In the genomic region with DNA sequence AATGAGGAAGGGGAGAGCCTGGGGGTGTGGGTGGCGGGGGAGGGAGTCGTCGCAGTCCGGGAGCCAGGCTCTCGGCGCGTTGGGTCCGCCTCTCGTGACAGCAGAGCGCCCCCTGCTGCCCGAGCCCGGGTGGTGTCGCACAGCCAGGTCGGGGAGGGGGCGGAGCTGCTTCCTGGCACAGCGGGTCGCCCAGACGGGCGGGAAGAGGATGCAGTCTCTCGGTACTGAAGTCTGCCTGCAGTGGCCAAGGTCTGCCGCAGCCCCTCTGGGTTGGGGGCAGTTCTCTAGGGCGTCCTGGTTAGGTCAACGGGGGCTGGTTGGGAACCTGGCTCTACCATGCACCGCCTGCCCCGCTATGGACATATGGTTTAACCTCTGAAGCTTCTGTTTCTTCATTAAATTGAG, we compare ENCODE assay signal across 8 cellular contexts. TPM values are rescaled to one million over a fixed set of nuclear protein-coding genes. Genes with fewer than 3 reads are reported as not detected.
DNase-seq lines count a peak whose midpoint lies in the region; ATAC-seq and TF ChIP-seq lines count a peak whose summit lies in the region.

No MANE protein-coding gene starts in this region.

- POLR2A ChIA-PET in Panc1 (lab: Charles Lee), result no interaction called here

- H3K27ac ChIP-seq in Panc1 (ENCODE audit: low read length), result no peak overlapping the region
- no peak overlapping the region for H3K27ac ChIP-seq in neutrophil
- no peak overlapping the region for H3K27ac ChIP-seq in testis

- intact Hi-C loops in Panc1 (cut with micrococcal nuclease; ENCODE audit: unreplicated experiment), result no loop called here
- intact Hi-C loops in testis (cut with DNase I; ENCODE audit: low total_unique reads), result no loop called here

- CTCF ChIA-PET in Panc1 (lab: Charles Lee), result interaction anchor here (0.5 to 1.2 kb wide), 15 partner anchors 9 to 540 kb away, joined by 3 to 9 read pairs (median 3); no protein-coding TSS in a partner anchor

- no peak overlapping the region for H3K4me3 Mint-ChIP-seq in activated T-cell treated with anti-CD3 and anti-CD28 coated beads, Interleukin-2, amount 50 U/mL, for 4 hours

- in situ Hi-C loops in KBM-7 (cut with MboI; ENCODE audit: low pct_unique_long_range_greater_than_20kb, low sequenced_read_pairs), result no loop called here
- in situ Hi-C loops in Panc1 (cut with HindIII; ENCODE audit: low pct_unique_long_range_greater_than_20kb, low sequenced_read_pairs), result no loop called here

- H3K36me3 ChIP-seq in Panc1 (ENCODE audit: control insufficient read depth, insufficient read depth, low read length), result no peaks in the 10 kb centered on the region
- no peaks in the 10 kb centered on the region for H3K36me3 ChIP-seq in neutrophil
- H3K36me3 ChIP-seq in testis (ENCODE audit: low read depth, missing control alignments), result no peaks in the 10 kb centered on the region

- no TSS peak for BruUV-seq in Panc1 (replicated peaks; lab: Mats Ljungman, UMichigan)

- peaks cover 20% of the 10 kb centered on the region for H3K27me3 ChIP-seq in Panc1 (ENCODE audit: control insufficient read depth, insufficient read depth, low read length)
- H3K27me3 ChIP-seq in neutrophil, result peaks cover 40% of the 10 kb centered on the region
- H3K27me3 ChIP-seq in testis, result no peaks in the 10 kb centered on the region

- H3K4me3 ChIP-seq in Panc1 (ENCODE audit: low read depth in 2 of 2, low read length in 2 of 2), result no peak overlapping the region
- no peak overlapping the region for H3K4me3 ChIP-seq in fibroblast of the aortic adventitia (ENCODE audit: low read depth, low read length)
- H3K4me3 ChIP-seq in neutrophil (ENCODE audit: low read depth in 1 of 2, low read length in 1 of 2), result no peak overlapping the region
- H3K4me3 ChIP-seq in testis, result peak overlapping the region; percentile 4 to 19

- peaks cover 25% of the 10 kb centered on the region for H3K27me3 Mint-ChIP-seq in activated T-cell treated with anti-CD3 and anti-CD28 coated beads, Interleukin-2, amount 50 U/mL, for 4 hours (ENCODE audit: low read depth)

- peaks cover 2% of the 10 kb centered on the region for H3K4me1 Mint-ChIP-seq in activated T-cell treated with anti-CD3 and anti-CD28 coated beads, Interleukin-2, amount 50 U/mL, for 4 hours (ENCODE audit: low read depth)

- TF ChIP-seq CTCF in Panc1 (IDR thresholded peaks at IDR 0.05) (peak; percentile 97), fibroblast of the aortic adventitia (IDR thresholded peaks at IDR 0.05; ENCODE audit: insufficient read depth, low read length) (peak; percentile 66), neutrophil (IDR thresholded peaks at IDR 0.05) (peak; percentile 72), testis (IDR thresholded peaks at IDR 0.05) (peak; percentile 30 to 82 (median 68))

- ATAC-seq in Panc1 (peak; percentile 87), GM21619 (IDR thresholded peaks at IDR 0.05; ENCODE audit: unreplicated experiment) (no peak)
- ATAC-seq in activated T-cell treated with anti-CD3 and anti-CD28 coated beads, Interleukin-2, amount 50 U/mL, for 4 hours, result peak; percentile 94

- H3K9me3 ChIP-seq in Panc1 (ENCODE audit: control insufficient read depth, insufficient read depth, low read depth, low read length) (no peaks in the 10 kb centered on the region), neutrophil (no peaks in the 10 kb centered on the region), testis (no peaks in the 10 kb centered on the region)

- no peaks in the 10 kb centered on the region for H3K36me3 Mint-ChIP-seq in activated T-cell treated with anti-CD3 and anti-CD28 coated beads, Interleukin-2, amount 50 U/mL, for 4 hours (ENCODE audit: insufficient read depth)

- peak; percentile 40 for DNase-seq in COLO829 (ENCODE audit: low spot score)
- peak; percentile 88 for DNase-seq in KBM-7
- DNase-seq in Panc1 (ENCODE audit: low read depth, low spot score), result no peak
- DNase-seq in activated T-cell treated with anti-CD3 and anti-CD28 coated beads, Interleukin-2, amount 50 U/mL, for 4 hours, result peak; percentile 68
- peak; percentile 4 for DNase-seq in fibroblast of the aortic adventitia (ENCODE audit: low read depth)
- DNase-seq in testis, result peak; percentile 80

- no peaks in the 10 kb centered on the region for H3K9me3 Mint-ChIP-seq in activated T-cell treated with anti-CD3 and anti-CD28 coated beads, Interleukin-2, amount 50 U/mL, for 4 hours

- H3K4me1 ChIP-seq in Panc1 (ENCODE audit: control insufficient read depth, insufficient read depth, low read length) (no peaks in the 10 kb centered on the region), neutrophil (ENCODE audit: control insufficient read depth in 1 of 2, insufficient read depth in 1 of 2, low read depth in 1 of 2, low read length in 1 of 2) (peaks cover 0 to 7% of the 10 kb centered on the region in 2 experiments), testis (peaks cover 7% of the 10 kb centered on the region)

- TF ChIP-seq POLR2A in testis (IDR thresholded peaks at IDR 0.05), result no peak

- 9 to 11% methylated on average over 19 to 25 of the region's 25 CpGs for WGBS in testis, 2 donors

RNA-seq across cellular contexts. Expression of a gene that starts 38.2 kb away (rescaled TPM):
- total RNA-seq in Panc1 (2021; ENCODE audit: unreplicated experiment) (not detected), fibroblast of the aortic adventitia (ENCODE audit: low replicate concordance) (not detected in 2 replicates), testis (10 to 100 TPM; 12.5 to 25.8 TPM)
- not detected for polyA plus RNA-seq in Panc1 (2012; ENCODE audit: insufficient read length)
- not detected for total RNA-seq in activated T-cell treated with anti-CD3 and anti-CD28 coated beads, Interleukin-2, amount 50 U/mL, for 4 hours
- polyA plus RNA-seq in testis (ENCODE audit: insufficient read depth, low read depth, low replicate concordance), result 33.2 TPM

Comparison
In these comparisons a context has a peak if more than half of its experiments do, and no peak if none do; other contexts are left out.
1. H3K4me3 ChIP-seq: peak in testis (2 of 2); none in Panc1 (0 of 2), fibroblast of the aortic adventitia (single experiment) and neutrophil (0 of 2).
2. RNA of a gene that starts 38.2 kb away (total RNA-seq): 12.5 to 25.8 TPM in testis; not detected in Panc1 (single experiment), not detected in activated T-cell treated with anti-CD3 and anti-CD28 coated beads, Interleukin-2, amount 50 U/mL, for 4 hours and not detected in fibroblast of the aortic adventitia; every median in the first group is over 10 times any median in the second.
3. Peak in every context shown above with its lines, with median percentiles within 50 percentile points of each other: CTCF ChIP-seq.